In the genomic region with DNA sequence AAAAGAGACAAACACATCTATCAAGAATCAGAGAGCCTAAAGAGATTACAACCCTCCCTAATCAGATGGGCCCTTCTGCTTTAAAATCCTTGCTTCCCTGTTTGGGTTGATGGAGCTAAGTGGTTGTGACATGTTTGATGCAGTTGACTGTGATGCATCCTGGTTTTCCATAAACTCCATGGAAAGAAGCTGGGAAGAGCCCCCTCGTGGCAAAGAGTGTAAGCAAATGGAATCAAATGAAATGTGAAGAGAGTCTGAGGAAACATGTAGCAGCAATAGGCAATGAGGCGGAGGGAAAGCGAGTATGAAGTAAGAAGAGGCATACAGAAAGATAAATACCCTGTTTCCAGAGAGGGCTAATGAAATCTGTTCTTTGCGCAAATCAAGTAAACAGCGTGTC, we compare ENCODE assay signal across 9 cellular contexts.
DNase-seq lines count a peak whose midpoint lies in the region; ATAC-seq and TF ChIP-seq lines count a peak whose summit lies in the region.
"Had no signal": no experiment of that assay in that cellular context is flagged by ENCODE, and none has a peak within 500 bp of the region (broad histone marks: within the 10 kb centered on the region; RNA-seq: fewer than 3 reads in every experiment).

No MANE protein-coding gene starts in this region.

- H3K4me3 Mint-ChIP-seq in GM23338 (no peak overlapping the region), mesothelial cell of epicardium (no peak overlapping the region)

- H3K27me3 Mint-ChIP-seq in GM23338 (ENCODE audit: insufficient read depth, low read depth, poor library complexity) (peaks cover 3% of the 10 kb centered on the region), mesothelial cell of epicardium (ENCODE audit: low read depth) (no peaks in the 10 kb centered on the region)

- H2AFZ ChIP-seq in GM23338 (no peak overlapping the region), parathyroid adenoma (no peak overlapping the region)

- H3K79me2 ChIP-seq in GM23338 (replicated peaks; ENCODE audit: insufficient read depth): no peaks in the 10 kb centered on the region
- H3K79me2 ChIP-seq in parathyroid adenoma: no peaks in the 10 kb centered on the region

- no peak for TF ChIP-seq POLR2A in esophagus muscularis mucosa (IDR thresholded peaks at IDR 0.05; ENCODE audit: low read depth)

- intact Hi-C loops in esophagus muscularis mucosa (cut with DNase I): no loop called here

- peak; percentile 82 for DNase-seq in GM23338 (ENCODE audit: low spot score)
- peak; percentile 1 for DNase-seq in NCI-H510A (lab: John Stamatoyannopoulos, UW)
- no peak for DNase-seq in esophagus muscularis mucosa (ENCODE audit: extremely low spot score)
- no peak for DNase-seq in mesothelial cell of epicardium (ENCODE audit: low spot score in 2 of 2, unreplicated experiment in 2 of 2)
- no peak for DNase-seq in activated T-cell treated with anti-CD3 and anti-CD28 coated beads for 4 hours
- DNase-seq: activated CD8-positive, alpha-beta memory T cell treated with anti-CD3 and anti-CD28 coated beads, Interleukin-2, amount 50 U/mL, for 4 hours had no signal

- no peaks in the 10 kb centered on the region for H3K36me3 Mint-ChIP-seq in GM23338 (ENCODE audit: low read depth)
- H3K36me3 Mint-ChIP-seq in mesothelial cell of epicardium: peaks cover 11% of the 10 kb centered on the region

- H3K4me1 ChIP-seq in GM23338 (ENCODE audit: insufficient read depth) (peaks cover 22% of the 10 kb centered on the region), esophagus muscularis mucosa (peaks cover 14 to 47% (median 39%) of the 10 kb centered on the region in 4 donors), parathyroid adenoma (peaks cover 13% of the 10 kb centered on the region)

- H3K27ac Mint-ChIP-seq in GM23338 (no peak overlapping the region), mesothelial cell of epicardium (no peak overlapping the region)

- no peaks in the 10 kb centered on the region for H3K27me3 ChIP-seq in GM23338 (ENCODE audit: insufficient read depth)
- no peaks in the 10 kb centered on the region for H3K27me3 ChIP-seq in esophagus muscularis mucosa
- no peaks in the 10 kb centered on the region for H3K27me3 ChIP-seq in parathyroid adenoma (ENCODE audit: control insufficient read depth, insufficient read depth, low read length)

- peak; percentile 82 for ATAC-seq in GM23338
- ATAC-seq in HG03039 (IDR thresholded peaks at IDR 0.05; ENCODE audit: unreplicated experiment): no peak
- ATAC-seq: sciatic nerve had no signal

- H3K27ac ChIP-seq in GM23338 (ENCODE audit: low read depth) (no peak overlapping the region), esophagus muscularis mucosa (replicated peaks in 1 of 4) (no peak overlapping the region), parathyroid adenoma (no peak overlapping the region)

- WGBS in esophagus muscularis mucosa: 74% methylated on average over 5 of the region's 5 CpGs

- H4K20me1 ChIP-seq in GM23338 (replicated peaks; ENCODE audit: insufficient read depth): no peaks in the 10 kb centered on the region

- H3K36me3 ChIP-seq in GM23338 (ENCODE audit: insufficient read depth) (no peaks in the 10 kb centered on the region), esophagus muscularis mucosa (peaks cover 0 to 28% (median 8%) of the 10 kb centered on the region in 4 donors), parathyroid adenoma (ENCODE audit: control insufficient read depth, insufficient read depth, low read length) (no peaks in the 10 kb centered on the region)

- H3K9ac ChIP-seq in parathyroid adenoma: no peak overlapping the region

- no peaks in the 10 kb centered on the region for H3K9me3 Mint-ChIP-seq in GM23338
- H3K9me3 Mint-ChIP-seq in mesothelial cell of epicardium: peaks cover 9% of the 10 kb centered on the region

- peak; percentile 65 to 71 for TF ChIP-seq CTCF in GM23338 (conservative IDR thresholded peaks at IDR 0.05; ENCODE audit: low read depth in 2 of 2)
- TF ChIP-seq CTCF in esophagus muscularis mucosa (IDR thresholded peaks at IDR 0.05): peak; percentile 7 to 21 (median 10)
- peak; percentile 27 for TF ChIP-seq CTCF in parathyroid adenoma (IDR thresholded peaks at IDR 0.05)
- no peak for TF ChIP-seq CTCF in mesothelial cell of epicardium (IDR thresholded peaks at IDR 0.05; ENCODE audit: unreplicated experiment)

- H3K4me1 Mint-ChIP-seq in GM23338: peaks cover 27% of the 10 kb centered on the region
- H3K4me1 Mint-ChIP-seq in mesothelial cell of epicardium: peaks cover 17% of the 10 kb centered on the region

- no peak overlapping the region for H3K4me3 ChIP-seq in GM23338
- no peak overlapping the region for H3K4me3 ChIP-seq in esophagus muscularis mucosa
- H3K4me3 ChIP-seq in parathyroid adenoma (ENCODE audit: low read depth, low read length): no peak overlapping the region

- H3F3A ChIP-seq in GM23338 (replicated peaks; ENCODE audit: low read depth): no peaks in the 10 kb centered on the region

- H3K9me3 ChIP-seq in esophagus muscularis mucosa (no peaks in the 10 kb centered on the region), parathyroid adenoma (ENCODE audit: control insufficient read depth, low read length) (no peaks in the 10 kb centered on the region)

- H3K9me2 ChIP-seq in GM23338 (ENCODE audit: insufficient read depth): no peaks in the 10 kb centered on the region

- no peak overlapping the region for H3K4me2 ChIP-seq in GM23338
- H3K4me2 ChIP-seq in parathyroid adenoma (ENCODE audit: low read length): no peak overlapping the region

- TF ChIP-seq EP300 in esophagus muscularis mucosa (IDR thresholded peaks at IDR 0.05): no peak

TF ChIP-seq in GM23338, 12 proteins besides CTCF, POLR2A, EP300 and RAD21 (continues in another document):
- TF ChIP-seq EZH2phosphoT487 (IDR thresholded peaks at IDR 0.05; ENCODE audit: unreplicated experiment) (no peak), JUNB (IDR thresholded peaks at IDR 0.05; ENCODE audit: unreplicated experiment) (no peak), CREB1 (CRISPR knock-in tag; IDR thresholded peaks at IDR 0.05; ENCODE audit: low read depth) (no peak), POLR2AphosphoS5 (IDR thresholded peaks at IDR 0.05; ENCODE audit: low read depth) (no peak), EZH2 (IDR thresholded peaks at IDR 0.05; ENCODE audit: low read depth, unreplicated experiment) (no peak), ZNF114 (CRISPR knock-in tag; IDR thresholded peaks at IDR 0.05) (no peak)
- TF ChIP-seq, protein P1, sequence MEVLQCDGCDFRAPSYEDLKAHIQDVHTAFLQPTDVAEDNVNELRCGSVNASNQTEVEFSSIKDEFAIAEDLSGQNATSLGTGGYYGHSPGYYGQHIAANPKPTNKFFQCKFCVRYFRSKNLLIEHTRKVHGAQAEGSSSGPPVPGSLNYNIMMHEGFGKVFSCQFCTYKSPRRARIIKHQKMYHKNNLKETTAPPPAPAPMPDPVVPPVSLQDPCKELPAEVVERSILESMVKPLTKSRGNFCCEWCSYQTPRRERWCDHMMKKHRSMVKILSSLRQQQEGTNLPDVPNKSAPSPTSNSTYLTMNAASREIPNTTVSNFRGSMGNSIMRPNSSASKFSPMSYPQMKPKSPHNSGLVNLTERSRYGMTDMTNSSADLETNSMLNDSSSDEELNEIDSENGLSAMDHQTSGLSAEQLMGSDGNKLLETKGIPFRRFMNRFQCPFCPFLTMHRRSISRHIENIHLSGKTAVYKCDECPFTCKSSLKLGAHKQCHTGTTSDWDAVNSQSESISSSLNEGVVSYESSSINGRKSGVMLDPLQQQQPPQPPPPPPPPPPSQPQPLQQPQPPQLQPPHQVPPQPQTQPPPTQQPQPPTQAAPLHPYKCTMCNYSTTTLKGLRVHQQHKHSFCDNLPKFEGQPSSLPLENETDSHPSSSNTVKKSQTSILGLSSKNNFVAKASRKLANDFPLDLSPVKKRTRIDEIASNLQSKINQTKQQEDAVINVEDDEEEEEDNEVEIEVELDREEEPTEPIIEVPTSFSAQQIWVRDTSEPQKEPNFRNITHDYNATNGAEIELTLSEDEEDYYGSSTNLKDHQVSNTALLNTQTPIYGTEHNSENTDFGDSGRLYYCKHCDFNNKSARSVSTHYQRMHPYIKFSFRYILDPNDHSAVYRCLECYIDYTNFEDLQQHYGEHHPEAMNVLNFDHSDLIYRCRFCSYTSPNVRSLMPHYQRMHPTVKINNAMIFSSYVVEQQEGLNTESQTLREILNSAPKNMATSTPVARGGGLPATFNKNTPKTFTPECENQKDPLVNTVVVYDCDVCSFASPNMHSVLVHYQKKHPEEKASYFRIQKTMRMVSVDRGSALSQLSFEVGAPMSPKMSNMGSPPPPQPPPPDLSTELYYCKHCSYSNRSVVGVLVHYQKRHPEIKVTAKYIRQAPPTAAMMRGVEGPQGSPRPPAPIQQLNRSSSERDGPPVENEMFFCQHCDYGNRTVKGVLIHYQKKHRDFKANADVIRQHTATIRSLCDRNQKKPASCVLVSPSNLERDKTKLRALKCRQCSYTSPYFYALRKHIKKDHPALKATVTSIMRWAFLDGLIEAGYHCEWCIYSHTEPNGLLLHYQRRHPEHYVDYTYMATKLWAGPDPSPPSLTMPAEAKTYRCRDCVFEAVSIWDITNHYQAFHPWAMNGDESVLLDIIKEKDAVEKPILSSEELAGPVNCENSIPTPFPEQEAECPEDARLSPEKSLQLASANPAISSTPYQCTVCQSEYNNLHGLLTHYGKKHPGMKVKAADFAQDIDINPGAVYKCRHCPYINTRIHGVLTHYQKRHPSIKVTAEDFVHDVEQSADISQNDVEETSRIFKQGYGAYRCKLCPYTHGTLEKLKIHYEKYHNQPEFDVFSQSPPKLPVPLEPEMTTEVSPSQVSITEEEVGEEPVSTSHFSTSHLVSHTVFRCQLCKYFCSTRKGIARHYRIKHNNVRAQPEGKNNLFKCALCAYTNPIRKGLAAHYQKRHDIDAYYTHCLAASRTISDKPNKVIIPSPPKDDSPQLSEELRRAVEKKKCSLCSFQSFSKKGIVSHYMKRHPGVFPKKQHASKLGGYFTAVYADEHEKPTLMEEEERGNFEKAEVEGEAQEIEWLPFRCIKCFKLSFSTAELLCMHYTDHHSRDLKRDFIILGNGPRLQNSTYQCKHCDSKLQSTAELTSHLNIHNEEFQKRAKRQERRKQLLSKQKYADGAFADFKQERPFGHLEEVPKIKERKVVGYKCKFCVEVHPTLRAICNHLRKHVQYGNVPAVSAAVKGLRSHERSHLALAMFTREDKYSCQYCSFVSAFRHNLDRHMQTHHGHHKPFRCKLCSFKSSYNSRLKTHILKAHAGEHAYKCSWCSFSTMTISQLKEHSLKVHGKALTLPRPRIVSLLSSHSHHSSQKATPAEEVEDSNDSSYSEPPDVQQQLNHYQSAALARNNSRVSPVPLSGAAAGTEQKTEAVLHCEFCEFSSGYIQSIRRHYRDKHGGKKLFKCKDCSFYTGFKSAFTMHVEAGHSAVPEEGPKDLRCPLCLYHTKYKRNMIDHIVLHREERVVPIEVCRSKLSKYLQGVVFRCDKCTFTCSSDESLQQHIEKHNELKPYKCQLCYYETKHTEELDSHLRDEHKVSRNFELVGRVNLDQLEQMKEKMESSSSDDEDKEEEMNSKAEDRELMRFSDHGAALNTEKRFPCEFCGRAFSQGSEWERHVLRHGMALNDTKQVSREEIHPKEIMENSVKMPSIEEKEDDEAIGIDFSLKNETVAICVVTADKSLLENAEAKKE (CRISPR knock-in tag; IDR thresholded peaks at IDR 0.05): no peak

Comparison
In these comparisons a context has a peak if more than half of its experiments do, and no peak if none do; other contexts are left out.
1. DNase-seq: peak in GM23338 (single experiment) and NCI-H510A (single experiment); none in esophagus muscularis mucosa (single experiment), mesothelial cell of epicardium (0 of 2) and activated T-cell treated with anti-CD3 and anti-CD28 coated beads for 4 hours (single experiment).